1 cellular context compared by ENCODE assay signal in genomic region chr5:148860599-148860998, GRCh38.
TF ChIP-seq lines count a peak whose summit lies in the region.

No MANE protein-coding gene starts in this region.

TF ChIP-seq in IMR-90, 13 proteins besides CTCF, POLR2A, EP300 and RAD21:
- no peak for TF ChIP-seq CEBPB (IDR thresholded peaks at IDR 0.05; ENCODE audit: low read depth, low read length)
- TF ChIP-seq CHD1 (IDR thresholded peaks at IDR 0.05; ENCODE audit: low read depth, low read length), result no peak
- TF ChIP-seq USF2 (IDR thresholded peaks at IDR 0.05; ENCODE audit: low read depth, low read length), result no peak
- TF ChIP-seq RFX5 (IDR thresholded peaks at IDR 0.05; ENCODE audit: low read depth, low read length), result no peak
- TF ChIP-seq MAZ (IDR thresholded peaks at IDR 0.05; ENCODE audit: borderline replicate concordance, low read depth, low read length), result no peak
- TF ChIP-seq, protein P1, sequence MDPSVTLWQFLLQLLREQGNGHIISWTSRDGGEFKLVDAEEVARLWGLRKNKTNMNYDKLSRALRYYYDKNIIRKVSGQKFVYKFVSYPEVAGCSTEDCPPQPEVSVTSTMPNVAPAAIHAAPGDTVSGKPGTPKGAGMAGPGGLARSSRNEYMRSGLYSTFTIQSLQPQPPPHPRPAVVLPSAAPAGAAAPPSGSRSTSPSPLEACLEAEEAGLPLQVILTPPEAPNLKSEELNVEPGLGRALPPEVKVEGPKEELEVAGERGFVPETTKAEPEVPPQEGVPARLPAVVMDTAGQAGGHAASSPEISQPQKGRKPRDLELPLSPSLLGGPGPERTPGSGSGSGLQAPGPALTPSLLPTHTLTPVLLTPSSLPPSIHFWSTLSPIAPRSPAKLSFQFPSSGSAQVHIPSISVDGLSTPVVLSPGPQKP (IDR thresholded peaks at IDR 0.05; ENCODE audit: borderline replicate concordance, low read depth, low read length), result no peak
- no peak for TF ChIP-seq FOS (IDR thresholded peaks at IDR 0.05; ENCODE audit: low read depth, low read length)
- no peak for TF ChIP-seq NFE2L2 (IDR thresholded peaks at IDR 0.05; ENCODE audit: low read depth, low read length)
- no peak for TF ChIP-seq MAFK (IDR thresholded peaks at IDR 0.05; ENCODE audit: low read depth, low read length)
- no peak for TF ChIP-seq RCOR1 (IDR thresholded peaks at IDR 0.05; ENCODE audit: insufficient replicate concordance, low read length)
- TF ChIP-seq BHLHE40 (IDR thresholded peaks at IDR 0.05; ENCODE audit: low read depth, low read length), result no peak
- TF ChIP-seq SMC3 (IDR thresholded peaks at IDR 0.05; ENCODE audit: low read depth, low read length), result no peak
- TF ChIP-seq MXI1 (IDR thresholded peaks at IDR 0.05; ENCODE audit: borderline replicate concordance, low read depth, low read length), result no peak
TF ChIP-seq in IMR-90: peak in this region for 0.
